ENCODE assay signal across 8 cellular contexts in the genomic region with DNA sequence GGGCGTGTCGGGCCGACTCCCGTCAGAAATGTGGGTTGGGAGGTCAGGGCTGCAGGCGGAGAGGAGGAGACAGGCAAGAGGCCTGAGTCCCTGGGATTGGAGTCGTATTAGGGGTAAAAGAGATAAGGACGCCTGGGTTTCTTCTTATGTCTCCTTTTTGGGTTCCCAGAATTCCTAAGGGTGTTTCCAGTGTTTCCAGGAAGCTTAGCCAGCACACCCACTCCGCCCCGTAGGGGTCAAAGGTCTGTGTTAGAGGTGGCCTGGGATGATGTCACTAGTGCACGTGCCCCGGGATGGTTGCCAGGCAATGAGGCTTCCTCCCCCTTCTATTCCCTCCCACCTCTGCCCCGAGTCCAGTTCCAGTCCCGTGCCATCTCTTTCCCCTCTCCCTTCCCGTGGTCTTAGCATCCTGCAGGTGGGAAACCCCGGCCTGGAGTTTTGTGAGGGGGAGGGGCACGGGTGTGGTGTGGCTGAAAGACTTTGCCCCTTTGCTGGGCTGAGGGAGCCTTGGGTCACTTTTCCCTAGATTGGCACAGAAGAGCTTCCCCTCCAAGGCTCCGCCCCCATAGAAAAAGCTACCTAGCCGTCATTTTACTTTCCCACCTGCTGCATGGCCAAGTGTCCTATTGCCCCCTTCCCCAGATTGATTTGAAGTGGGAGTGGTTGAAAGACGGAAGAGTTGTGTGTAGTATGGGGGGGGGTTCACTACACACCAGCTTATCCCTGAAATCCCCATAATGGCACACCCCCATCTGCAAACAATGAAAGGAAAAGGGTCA. TPM values are rescaled to one million over a fixed set of nuclear protein-coding genes. Genes with fewer than 3 reads are reported as not detected.
DNase-seq lines count a peak whose midpoint lies in the region; FAIRE-seq and TF ChIP-seq lines count a peak whose summit lies in the region.

No MANE protein-coding gene starts in this region.

- H3F3A ChIP-seq in GM23248 (ENCODE audit: insufficient read depth) = peaks cover 28% of the 10 kb centered on the region

- H3K4me2 ChIP-seq in GM23248 (ENCODE audit: unreplicated experiment) (peak overlapping the region; percentile 62), skeletal muscle satellite cell (ENCODE audit: low read length) (peak overlapping the region; percentile 99)

- H3K27me3 ChIP-seq in A673 (replicated peaks; ENCODE audit: insufficient read depth, low read depth, low read length, poor library complexity) (no peaks in the 10 kb centered on the region), GM23248 (replicated peaks; ENCODE audit: insufficient read depth) (no peaks in the 10 kb centered on the region), skeletal muscle satellite cell (ENCODE audit: control insufficient read depth, insufficient read depth, low read length) (peaks cover 3% of the 10 kb centered on the region)

- H3K36me3 ChIP-seq in A673 (ENCODE audit: insufficient read depth, low read length, poor library complexity, severe bottlenecking) (peaks cover 2% of the 10 kb centered on the region), GM23248 (ENCODE audit: low read depth) (no peaks in the 10 kb centered on the region), skeletal muscle satellite cell (ENCODE audit: insufficient read depth, low read length) (no peaks in the 10 kb centered on the region)

- TF ChIP-seq CTCF in A673 (conservative IDR thresholded peaks at IDR 0.05; ENCODE audit: low read depth, low read length) = no peak

- H2AFZ ChIP-seq in GM23248 = peak overlapping the region; percentile 69

- peak; percentile 97 for DNase-seq in A673 (ENCODE audit: low spot score)
- peak; percentile 91 for DNase-seq in GM23248
- peak; percentile 98 for DNase-seq in NCI-H2171 (lab: John Stamatoyannopoulos, UW)
- peak; percentile 96 for DNase-seq in cerebellar cortex (ENCODE audit: low spot score)
- peak; percentile 62 for DNase-seq in inferior parietal cortex (ENCODE audit: extremely low spot score)
- no peak for DNase-seq in H54 (ENCODE audit: insufficient read length, low spot score)

- H3K9me2 ChIP-seq in GM23248 (ENCODE audit: insufficient read depth) = no peaks in the 10 kb centered on the region

- no TSS peak for BruUV-seq in A673 (replicated peaks; lab: Mats Ljungman, UMichigan)

- H3K9ac ChIP-seq in GM23248 (peak overlapping the region; percentile 96), skeletal muscle satellite cell (ENCODE audit: low read depth, low read length) (peak overlapping the region; percentile 87)

- peaks cover 46% of the 10 kb centered on the region for H3K4me1 ChIP-seq in A673 (ENCODE audit: insufficient read depth, low read length, poor library complexity, severe bottlenecking)
- peaks cover 23% of the 10 kb centered on the region for H3K4me1 ChIP-seq in GM23248 (ENCODE audit: insufficient read depth)
- H3K4me1 ChIP-seq in skeletal muscle satellite cell (ENCODE audit: control insufficient read depth, insufficient read depth, low read length) = peaks cover 50% of the 10 kb centered on the region

- in situ Hi-C loops in GM23248 (cut with MboI) = loop anchor here (10.0 kb wide), 1 partner anchor 62 kb away; no protein-coding TSS in a partner anchor

- H3K9me3 ChIP-seq in A673 (ENCODE audit: low read depth, low read length, poor library complexity, severe bottlenecking) (no peaks in the 10 kb centered on the region), GM23248 (ENCODE audit: low read depth) (no peaks in the 10 kb centered on the region), skeletal muscle satellite cell (replicated peaks; ENCODE audit: low read length) (no peaks in the 10 kb centered on the region)

- WGBS in GM23248 (ENCODE audit: low coverage in 1 of 2, low lambda C conversion rate in 2 of 2, missing lambda C conversion rate in 2 of 2), 2 experiments = 5 to 6% methylated on average over 19 of the region's 19 CpGs

- POLR2A ChIA-PET in A673 (lab: Charles Lee; ENCODE audit: low non-redundant PET) = no interaction called here

- peak; percentile 46 for FAIRE-seq in TTC549 (lab: Jason Lieb, UNC)
- no peak for FAIRE-seq in H54 (lab: Jason Lieb, UNC)

- peak overlapping the region; percentile 97 for H3K27ac ChIP-seq in A673 (ENCODE audit: low read depth, low read length, poor library complexity, severe bottlenecking)
- H3K27ac ChIP-seq in GM23248 = peak overlapping the region; percentile 97

- no peaks in the 10 kb centered on the region for H4K20me1 ChIP-seq in GM23248 (ENCODE audit: insufficient read depth)

- intact Hi-C loops in A673 (cut with micrococcal nuclease; ENCODE audit: unreplicated experiment) = no loop called here

- no peak for TF ChIP-seq POLR2A in H54 (IDR thresholded peaks at IDR 0.05; ENCODE audit: low read depth, low read length)

- CTCF ChIA-PET in A673 (lab: Charles Lee) = interaction anchor here (1.0 kb wide), 1 partner anchor 237 kb away, joined by 3 read pairs; no protein-coding TSS in a partner anchor

- peaks cover 29% of the 10 kb centered on the region for H3K79me2 ChIP-seq in GM23248 (ENCODE audit: insufficient read depth)

- H3K4me3 ChIP-seq in A673 (ENCODE audit: low read depth, low read length, poor library complexity, severe bottlenecking) (peak overlapping the region; percentile 75), GM23248 (peak overlapping the region; percentile 83), skeletal muscle satellite cell (ENCODE audit: low read length) (peak overlapping the region; percentile 86)

RNA-seq across cellular contexts. Expression of a gene that starts 2.8 kb away (rescaled TPM):
- 46.8 and 51.1 TPM in 2 replicates for total RNA-seq in A673 (2021)
- total RNA-seq in GM23248 (2014; rRNA removed; shearing (Covaris generic)) = 0.76 and 1.3 TPM in 2 replicates
- 1.6 and 2.3 TPM in 2 replicates for polyA plus RNA-seq in GM23248 (2016; fragmentation: Nextera tagmentation; extraction: Ambion mirVana)
- 1.8 and 3.1 TPM in 2 replicates for total RNA-seq in skeletal muscle satellite cell (2012; rRNA removed)

RNA-seq across cellular contexts. Expression of a gene that starts 18.1 kb away (rescaled TPM):
- 1.7 and 3.0 TPM in 2 replicates for total RNA-seq in A673 (2021)
- total RNA-seq in GM23248 (2014; rRNA removed; shearing (Covaris generic)) = not detected in 2 replicates
- 0.23 TPM in 1 of 2 replicates, not detected in the other for polyA plus RNA-seq in GM23248 (2016; fragmentation: Nextera tagmentation; extraction: Ambion mirVana)
- 0.44 TPM in 1 of 2 replicates, not detected in the other for total RNA-seq in skeletal muscle satellite cell (2012; rRNA removed)

RNA-seq across cellular contexts. Expression of a gene that starts 20.6 kb away (rescaled TPM):
- total RNA-seq in A673 (2021) = 64.3 and 67.7 TPM in 2 replicates
- total RNA-seq in GM23248 (2014; rRNA removed; shearing (Covaris generic)) = 70.4 and 71.5 TPM in 2 replicates
- polyA plus RNA-seq in GM23248 (2016; fragmentation: Nextera tagmentation; extraction: Ambion mirVana) = 185 and 196 TPM in 2 replicates
- total RNA-seq in skeletal muscle satellite cell (2012; rRNA removed) = 67.2 and 67.7 TPM in 2 replicates

RNA-seq across cellular contexts. Expression of a gene that starts 21.0 kb away (rescaled TPM):
- total RNA-seq in A673 (2021) = 16.9 and 18.7 TPM in 2 replicates
- 11.0 and 20.6 TPM in 2 replicates for total RNA-seq in GM23248 (2014; rRNA removed; shearing (Covaris generic))
- polyA plus RNA-seq in GM23248 (2016; fragmentation: Nextera tagmentation; extraction: Ambion mirVana) = 8.6 and 9.9 TPM in 2 replicates
- total RNA-seq in skeletal muscle satellite cell (2012; rRNA removed) = 12.2 and 12.9 TPM in 2 replicates

RNA-seq across cellular contexts. Expression of a gene that starts 51.8 kb away (rescaled TPM):
- total RNA-seq in A673 (2021) = 249 and 264 TPM in 2 replicates
- 56.5 and 73.6 TPM in 2 replicates for total RNA-seq in GM23248 (2014; rRNA removed; shearing (Covaris generic))
- 14.0 and 16.0 TPM in 2 replicates for polyA plus RNA-seq in GM23248 (2016; fragmentation: Nextera tagmentation; extraction: Ambion mirVana)
- 35.0 and 38.2 TPM in 2 replicates for total RNA-seq in skeletal muscle satellite cell (2012; rRNA removed)

Comparison
In these comparisons a context has a peak if more than half of its experiments do, and no peak if none do; other contexts are left out.
1. RNA of a gene that starts 2.8 kb away (total RNA-seq): 46.8 to 51.1 TPM in A673; 0.76 to 1.3 TPM in GM23248; every median in the first group is over 10 times any median in the second.
2. Peak in every context shown above with its lines, with median percentiles within 50 percentile points of each other: H3K4me3 ChIP-seq.